In genomic region chr3:184560992-184561328, GRCh38 we compare ENCODE assay signal across 8 cellular contexts. TPM values are rescaled to one million over a fixed set of nuclear protein-coding genes. Genes with fewer than 3 reads are reported as not detected.
DNase-seq lines count a peak whose midpoint lies in the region; ATAC-seq and TF ChIP-seq lines count a peak whose summit lies in the region.

No MANE protein-coding gene starts in this region.

- H3K9me2 ChIP-seq in SK-N-SH: no peaks in the 10 kb centered on the region

- H3K27ac ChIP-seq in SK-N-SH (ENCODE audit: low read depth in 2 of 2, low read length in 1 of 2) (no peak overlapping the region), foreskin keratinocyte (no peak overlapping the region)

- POLR2A ChIA-PET in SK-N-SH (lab: Yijun Ruan, JAX): interaction anchor here (0.6 to 1.5 kb wide), 9 partner anchors 13 to 226 kb away, joined by 3 to 8 read pairs (median 4); no protein-coding TSS in a partner anchor

- ATAC-seq in foreskin keratinocyte (peak; percentile 17), GM18519 (IDR thresholded peaks at IDR 0.05; ENCODE audit: low FRiP score, unreplicated experiment) (no peak)

- H3K4me2 ChIP-seq in SK-N-SH (peak overlapping the region; percentile 80), skeletal muscle satellite cell (ENCODE audit: low read length) (peak overlapping the region; percentile 78)

- H3K4me1 ChIP-seq in SK-N-SH (ENCODE audit: control insufficient read depth in 1 of 2, insufficient read depth in 2 of 2, low read depth in 1 of 2, low read length in 1 of 2): peaks cover 14 to 38% of the 10 kb centered on the region in 2 experiments
- H3K4me1 ChIP-seq in foreskin keratinocyte: peaks cover 11% of the 10 kb centered on the region
- peaks cover 18% of the 10 kb centered on the region for H3K4me1 ChIP-seq in skeletal muscle satellite cell (ENCODE audit: control insufficient read depth, insufficient read depth, low read length)

- no peak for TF ChIP-seq EP300 in SK-N-SH (IDR thresholded peaks at IDR 0.05; ENCODE audit: borderline replicate concordance in 1 of 2, low read depth in 1 of 2, low read length in 1 of 2)

- TF ChIP-seq CTCF in SK-N-SH (IDR thresholded peaks at IDR 0.05) (no peak), foreskin keratinocyte (conservative IDR thresholded peaks at IDR 0.05) (no peak)

- H4K20me1 ChIP-seq in SK-N-SH (ENCODE audit: insufficient read depth): no peaks in the 10 kb centered on the region

- DNase-seq in HCEC 1CT (peak; percentile 22), SK-N-SH (no peak), foreskin keratinocyte (no peak), nucleus accumbens (lab: John Stamatoyannopoulos, UW) (no peak), activated gamma-delta T cell (lab: John Stamatoyannopoulos, UW) (no peak), DMS 273 (lab: John Stamatoyannopoulos, UW; ENCODE audit: unreplicated experiment) (no peak)

- WGBS in SK-N-SH (ENCODE audit: low lambda C conversion rate): 22% methylated on average over 14 of the region's 14 CpGs

- CTCF ChIA-PET in SK-N-SH (lab: Yijun Ruan, JAX): interaction anchor here (0.6 to 3.1 kb wide), 56 partner anchors 9 to 690 kb away, joined by 3 to 49 read pairs (median 5); partner anchors contain the start of genes MAGEF1 and VPS8

- H3K79me2 ChIP-seq in SK-N-SH (ENCODE audit: insufficient read depth): no peaks in the 10 kb centered on the region; the same call in 1 of the 2 replicates

- TF ChIP-seq RAD21 in SK-N-SH (IDR thresholded peaks at IDR 0.05; ENCODE audit: low read length): no peak

- H3K36me3 ChIP-seq in SK-N-SH (replicated peaks in 1 of 2; ENCODE audit: control insufficient read depth in 1 of 2, insufficient read depth in 2 of 2, low read length in 1 of 2) (no peaks in the 10 kb centered on the region), skeletal muscle satellite cell (ENCODE audit: insufficient read depth, low read length) (no peaks in the 10 kb centered on the region)

- peaks cover 12% of the 10 kb centered on the region; the same call in 1 of the 2 replicates for H3K27me3 ChIP-seq in SK-N-SH (ENCODE audit: insufficient read depth)
- H3K27me3 ChIP-seq in foreskin keratinocyte: peaks cover 20% of the 10 kb centered on the region
- H3K27me3 ChIP-seq in skeletal muscle satellite cell (ENCODE audit: control insufficient read depth, insufficient read depth, low read length): peaks cover 47% of the 10 kb centered on the region

- H3K9me3 ChIP-seq in SK-N-SH: no peaks in the 10 kb centered on the region
- H3K9me3 ChIP-seq in skeletal muscle satellite cell (replicated peaks; ENCODE audit: low read length): no peaks in the 10 kb centered on the region

- H2AFZ ChIP-seq in SK-N-SH (ENCODE audit: low read depth): peak overlapping the region; percentile 63; the same call in 1 of the 2 replicates

- peaks cover 4% of the 10 kb centered on the region for H3F3A ChIP-seq in SK-N-SH (replicated peaks; ENCODE audit: insufficient read depth)

- H3K4me3 ChIP-seq in SK-N-SH (ENCODE audit: low read depth in 2 of 2, low read length in 1 of 2) (peak overlapping the region; percentile 29 to 70), skeletal muscle satellite cell (ENCODE audit: low read length) (peak overlapping the region; percentile 56)

- H3K9ac ChIP-seq in SK-N-SH (no peak overlapping the region), skeletal muscle satellite cell (ENCODE audit: low read depth, low read length) (peak overlapping the region; percentile 4)

TF ChIP-seq in SK-N-SH, 30 proteins besides CTCF, POLR2A, EP300 and RAD21:
- TF ChIP-seq TAF1 (IDR thresholded peaks at IDR 0.05; ENCODE audit: borderline replicate concordance, low read depth, low read length): no peak

RNA-seq across cellular contexts. Expression of gene EPHB3, which starts 0.6 kb away (rescaled TPM):
- polyA plus RNA-seq in SK-N-SH (2012; rRNA removed) (2.1 and 4.2 TPM in 2 replicates), foreskin keratinocyte (4.3 and 6.5 TPM in 2 replicates)
- 1.5 and 2.0 TPM in 2 replicates for polyA plus RNA-seq in SK-N-SH (2012; cell fraction: cytosol; rRNA removed)
- 10.0 and 14.1 TPM in 2 replicates for polyA plus RNA-seq in SK-N-SH (2012; cell fraction: nucleus; rRNA removed)
- 5.2 and 10.8 TPM in 2 replicates for total RNA-seq in foreskin keratinocyte
- 0.51 and 1.5 TPM in 2 replicates for total RNA-seq in skeletal muscle satellite cell (2012; rRNA removed)
